ENCODE assay signal across 8 cellular contexts in genomic region chr17:21452377-21453143, GRCh38.
A peak's percentile ranks its signal among the peaks of the same experiment; 100 is the strongest.
DNase-seq lines count a peak whose midpoint lies in the region; ATAC-seq and TF ChIP-seq lines count a peak whose summit lies in the region.

No MANE protein-coding gene starts in this region.

- H3K27me3 Mint-ChIP-seq in activated CD4-positive, alpha-beta memory T cell treated with anti-CD3 and anti-CD28 coated beads, Interleukin-2, amount 10 ng/mL, durations not matched to agents 7 days and 5 days = peaks cover 24% of the 10 kb centered on the region

- DNase-seq in Ammon's horn (ENCODE audit: low spot score) (peak; percentile 89), fibroblast of peridontal ligament (ENCODE audit: extremely low read depth) (peak; percentile 70), thyroid gland (peak; percentile 53 to 56)
- DNase-seq in activated CD4-positive, alpha-beta memory T cell treated with anti-CD3 and anti-CD28 coated beads, Interleukin-2, amount 10 ng/mL, durations not matched to agents 7 days and 5 days = peak; percentile 22
- no peak for DNase-seq in effector CD8-positive, alpha-beta T cell (lab: John Stamatoyannopoulos, UW)

- peaks cover 25% of the 10 kb centered on the region for H3K4me1 Mint-ChIP-seq in activated CD4-positive, alpha-beta memory T cell treated with anti-CD3 and anti-CD28 coated beads, Interleukin-2, amount 10 ng/mL, durations not matched to agents 7 days and 5 days

- no peaks in the 10 kb centered on the region for H3K36me3 Mint-ChIP-seq in activated CD4-positive, alpha-beta memory T cell treated with anti-CD3 and anti-CD28 coated beads, Interleukin-2, amount 10 ng/mL, durations not matched to agents 7 days and 5 days (ENCODE audit: low read depth)

- 7% methylated on average over 49 of the region's 49 CpGs for WGBS in HUES64
- WGBS in thyroid gland, 2 donors = 4 to 11% methylated on average over 39 to 46 of the region's 49 CpGs

- H3K9me3 ChIP-seq in HUES64 (ENCODE audit: insufficient read depth, low read depth, low read length) (no peaks in the 10 kb centered on the region), muscle layer of duodenum (ENCODE audit: control insufficient read depth in 1 of 2, low read length in 2 of 2) (no peaks in the 10 kb centered on the region), thyroid gland (no peaks in the 10 kb centered on the region)

- CTCF ChIA-PET in activated CD4-positive, alpha-beta memory T cell treated with anti-CD3 and anti-CD28 coated beads, Interleukin-2, amount 10 ng/mL, durations not matched to agents 7 days and 5 days (lab: Charles Lee) = no interaction called here

- H3K27ac ChIP-seq in HUES64 (ENCODE audit: low read depth, low read length) (no peak overlapping the region), muscle layer of duodenum (ENCODE audit: low read length) (no peak overlapping the region), thyroid gland (no peak overlapping the region)

- 0 out of 2 replicates have a peak overlapping the region, but pooled peaks have one; percentile 5 for H3K9ac ChIP-seq in HUES64 (ENCODE audit: low read depth, low read length)

- H3K9me3 Mint-ChIP-seq in activated CD4-positive, alpha-beta memory T cell treated with anti-CD3 and anti-CD28 coated beads, Interleukin-2, amount 10 ng/mL, durations not matched to agents 7 days and 5 days = no peaks in the 10 kb centered on the region

- H3K4me1 ChIP-seq in HUES64 (ENCODE audit: insufficient read depth, low read length) (no peaks in the 10 kb centered on the region), muscle layer of duodenum (ENCODE audit: control insufficient read depth in 1 of 2, insufficient read depth in 2 of 2, low read length in 2 of 2) (peaks cover 0 to 7% of the 10 kb centered on the region in 2 donors), thyroid gland (peaks cover 6% of the 10 kb centered on the region in 2 donors)

- no peak for TF ChIP-seq POLR2A in thyroid gland (IDR thresholded peaks at IDR 0.05)

- peak overlapping the region; percentile 36 for H3K4me3 ChIP-seq in HUES64 (ENCODE audit: low read length)
- peak overlapping the region; percentile 33 to 61 for H3K4me3 ChIP-seq in muscle layer of duodenum (ENCODE audit: low read depth in 1 of 2, low read length in 2 of 2)
- peak overlapping the region in 1 of 3 donors; percentile 8 for H3K4me3 ChIP-seq in thyroid gland (replicated peaks in 1 of 3)

- no peaks in the 10 kb centered on the region for H3K36me3 ChIP-seq in HUES64 (ENCODE audit: insufficient read depth, low read length)
- no peaks in the 10 kb centered on the region for H3K36me3 ChIP-seq in muscle layer of duodenum (ENCODE audit: control insufficient read depth in 1 of 2, insufficient read depth in 2 of 2, low read length in 2 of 2)
- H3K36me3 ChIP-seq in thyroid gland = no peaks in the 10 kb centered on the region

- POLR2A ChIA-PET in activated CD4-positive, alpha-beta memory T cell treated with anti-CD3 and anti-CD28 coated beads, Interleukin-2, amount 10 ng/mL, durations not matched to agents 7 days and 5 days (lab: Charles Lee) = no interaction called here

- peak; percentile 22 to 61 (median 55) for TF ChIP-seq CTCF in thyroid gland (IDR thresholded peaks at IDR 0.05)

- ATAC-seq in GM18873 (IDR thresholded peaks at IDR 0.05; ENCODE audit: low FRiP score, unreplicated experiment) = no peak

- no peak overlapping the region for H3K27ac Mint-ChIP-seq in activated CD4-positive, alpha-beta memory T cell treated with anti-CD3 and anti-CD28 coated beads, Interleukin-2, amount 10 ng/mL, durations not matched to agents 7 days and 5 days

- intact Hi-C loops in thyroid gland (cut with DNase I) = loop anchor here (10.0 kb wide), 2 partner anchors 138 to 168 kb away; partner anchors contain the start of gene MAP2K3

- no peak overlapping the region for H3K4me3 Mint-ChIP-seq in activated CD4-positive, alpha-beta memory T cell treated with anti-CD3 and anti-CD28 coated beads, Interleukin-2, amount 10 ng/mL, durations not matched to agents 7 days and 5 days

- H3K27me3 ChIP-seq in HUES64 (ENCODE audit: insufficient read depth, low read length) (peaks cover 31% of the 10 kb centered on the region), muscle layer of duodenum (ENCODE audit: low read depth, low read length) (no peaks in the 10 kb centered on the region), thyroid gland (no peaks in the 10 kb centered on the region)
